17 cellular contexts compared by ENCODE assay signal in the genomic region with DNA sequence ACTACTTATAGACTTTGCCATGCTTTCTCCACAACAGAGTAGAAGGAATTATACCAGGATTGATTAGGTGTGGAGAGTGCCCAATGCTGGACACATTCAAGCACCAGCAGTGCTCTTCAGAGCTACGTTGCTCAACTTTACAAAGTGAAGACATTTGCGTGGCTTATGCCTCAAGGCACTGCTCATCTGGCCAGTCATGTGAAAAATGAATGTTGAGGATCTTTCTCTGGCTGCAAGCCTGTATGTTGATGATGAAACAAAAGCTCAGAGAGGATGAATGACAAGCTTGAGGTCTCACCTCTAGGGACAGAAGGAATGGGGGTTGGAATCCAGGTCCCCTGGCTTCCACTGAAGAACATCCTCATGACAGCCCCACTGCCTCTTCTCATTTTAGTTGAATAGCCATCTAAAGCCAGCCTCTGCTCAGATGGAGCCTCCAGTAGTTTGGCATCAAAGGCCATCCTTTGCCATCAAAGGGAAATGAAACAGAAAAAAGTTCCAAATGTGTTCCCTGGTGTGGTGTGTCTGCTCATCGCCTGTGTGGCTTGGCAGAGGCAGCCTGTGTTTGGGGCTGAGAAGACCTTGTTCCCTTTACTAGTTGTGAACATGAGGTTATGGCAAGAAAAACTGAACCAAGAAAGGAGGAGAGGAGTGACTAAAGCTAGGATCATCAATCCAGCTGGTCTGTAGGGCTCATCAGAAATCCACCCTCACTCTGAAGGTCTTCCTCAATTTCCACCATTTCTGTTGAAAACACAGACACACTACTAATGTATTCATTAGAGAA.
DNase-seq lines count a peak whose midpoint lies in the region; ATAC-seq and TF ChIP-seq lines count a peak whose summit lies in the region.
"Had no signal": no experiment of that assay in that cellular context is flagged by ENCODE, and none has a peak within 500 bp of the region (broad histone marks: within the 10 kb centered on the region; RNA-seq: fewer than 3 reads in every experiment).

No MANE protein-coding gene starts in this region.

- H3K9ac ChIP-seq in fibroblast of lung (ENCODE audit: insufficient read depth, low read length) = no peak overlapping the region

- H3K4me1 ChIP-seq in fibroblast of lung (ENCODE audit: control insufficient read depth, extremely low read depth, insufficient read depth, low read length) (peaks cover 6% of the 10 kb centered on the region), neuron (ENCODE audit: insufficient read depth, low read length) (peaks cover 13% of the 10 kb centered on the region), uterus (no peaks in the 10 kb centered on the region)

- intact Hi-C loops in uterus (cut with DNase I; ENCODE audit: low total_unique reads) = no loop called here

- H3K9me3 ChIP-seq in fibroblast of lung (ENCODE audit: control insufficient read depth, insufficient read depth, low read depth, low read length) (no peaks in the 10 kb centered on the region), neuron (ENCODE audit: low read length) (no peaks in the 10 kb centered on the region), uterus (no peaks in the 10 kb centered on the region)
- H3K9me3 ChIP-seq: mucosa of descending colon had no signal

- no peak for ATAC-seq in GM21717 (IDR thresholded peaks at IDR 0.05; ENCODE audit: unreplicated experiment)
- ATAC-seq: CD8-positive, alpha-beta T cell; stimulated activated memory B cell treated with anti-CD40 and anti-IgM and Interleukin-4, amounts not matched to agents 10 μg/mL and 1 μg/mL and 100 μg/mL, for 72 hours had no signal

- no peaks in the 10 kb centered on the region for H3K36me3 ChIP-seq in fibroblast of lung (ENCODE audit: control insufficient read depth, insufficient read depth, low read length)
- H3K36me3 ChIP-seq in neuron (ENCODE audit: insufficient read depth, low read length) = no peaks in the 10 kb centered on the region
- no peaks in the 10 kb centered on the region for H3K36me3 ChIP-seq in uterus

- no peaks in the 10 kb centered on the region for H4K20me1 ChIP-seq in fibroblast of lung (ENCODE audit: control insufficient read depth, extremely low read depth, insufficient read depth, low read length)

- no peak for TF ChIP-seq POLR2A in uterus (IDR thresholded peaks at IDR 0.05)

- H3K4me3 ChIP-seq in fibroblast of lung (replicated peaks in 1 of 4; ENCODE audit: control extremely low read depth in 1 of 4, insufficient read depth in 1 of 4, low read depth in 3 of 4, low read length in 4 of 4) (no peak overlapping the region), neuron (ENCODE audit: low read length) (no peak overlapping the region), uterus (no peak overlapping the region)
- H3K4me3 ChIP-seq: mucosa of descending colon had no signal

- H3K27ac ChIP-seq in fibroblast of lung (ENCODE audit: insufficient read depth, low read length) = peak overlapping the region; percentile 28
- H3K27ac ChIP-seq in uterus = peak overlapping the region; percentile 20 to 49
- H3K27ac ChIP-seq: RWPE1 had no signal

- no peaks in the 10 kb centered on the region for H3K79me2 ChIP-seq in fibroblast of lung (ENCODE audit: control insufficient read depth, insufficient read depth, low read length)

- TF ChIP-seq CTCF in fibroblast of lung (conservative IDR thresholded peaks at IDR 0.05 in 1 of 2, IDR thresholded peaks at IDR 0.05 in 1 of 2; ENCODE audit: low read depth in 1 of 2, low read length in 2 of 2) (no peak), uterus (IDR thresholded peaks at IDR 0.05) (no peak)

- H3K4me2 ChIP-seq in fibroblast of lung (ENCODE audit: extremely low read depth, insufficient read depth, low read length) = peak overlapping the region; percentile 72

- peak overlapping the region; percentile 72 for H2AFZ ChIP-seq in fibroblast of lung (ENCODE audit: low read length)
- peak overlapping the region; percentile 63 for H2AFZ ChIP-seq in neuron (ENCODE audit: low read depth, low read length)

- H3K27me3 ChIP-seq in fibroblast of lung (ENCODE audit: control insufficient read depth, insufficient read depth, low read length) = no peaks in the 10 kb centered on the region
- H3K27me3 ChIP-seq in neuron (ENCODE audit: insufficient read depth, low read length) = no peaks in the 10 kb centered on the region
- H3K27me3 ChIP-seq in uterus = no peaks in the 10 kb centered on the region

- peak; percentile 65 for DNase-seq in amniotic epithelial cell (ENCODE audit: low read depth)
- DNase-seq in fibroblast of lung (ENCODE audit: low read depth in 2 of 2) = peak in 1 of 2 donors; percentile 32
- DNase-seq in uterus = no peak
- no peak for DNase-seq in COLO829 (ENCODE audit: low spot score)
- DNase-seq in epidermal melanocyte (ENCODE audit: insufficient read length, low spot score) = no peak
- DNase-seq: activated CD4-positive, alpha-beta memory T cell treated with anti-CD3 and anti-CD28 coated beads, Interleukin-2, amount 10 ng/mL, durations not matched to agents 7 days and 5 days; CD8-positive, alpha-beta T cell; GOT3; NCI-H2029; NCI-H526 treated with DMSO at 0.1 percent for 48 hours; stimulated activated CD4-positive, alpha-beta T cell treated with anti-CD3 and anti-CD28 coated beads, Interleukin-4, amount 100 ng/mL, for 4 hours; T-helper 9 cell had no signal
